Comparison of ENCODE assay signal across 19 cellular contexts in the genomic region with DNA sequence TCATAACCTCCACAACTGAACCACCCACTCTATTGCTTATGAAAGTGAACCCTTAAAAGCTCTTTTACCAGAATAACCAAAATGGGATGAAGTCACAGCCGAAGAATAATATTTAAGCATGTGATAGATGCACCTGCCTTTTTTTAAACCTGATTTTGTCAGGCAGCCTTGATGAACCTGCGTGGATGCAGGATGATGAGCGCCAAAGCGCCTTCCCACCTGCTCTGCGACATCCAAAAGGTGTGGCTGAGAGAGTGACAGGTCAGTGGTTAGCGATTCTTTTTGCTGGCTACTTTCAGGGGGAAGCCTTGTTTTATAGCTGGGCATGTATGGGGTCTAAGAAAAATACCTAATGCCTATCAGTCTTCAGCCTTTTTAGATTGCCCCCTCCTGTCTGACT.
A peak's percentile ranks its signal among the peaks of the same experiment; 100 is the strongest.
DNase-seq lines count a peak whose midpoint lies in the region; TF ChIP-seq lines count a peak whose summit lies in the region.
"Had no signal": no experiment of that assay in that cellular context is flagged by ENCODE, and none has a peak within 500 bp of the region (broad histone marks: within the 10 kb centered on the region; RNA-seq: fewer than 3 reads in every experiment).

No MANE protein-coding gene starts in this region.

- H4K20me1 ChIP-seq in osteoblast (ENCODE audit: insufficient read depth, low read length), result no peaks in the 10 kb centered on the region
- H4K20me1 ChIP-seq: BLaER1 treated with 17β-estradiol and CSF1 and Interleukin-3, amounts not matched to agents 10 nM and 100 nM had no signal

- no peaks in the 10 kb centered on the region for H3K79me2 ChIP-seq in osteoblast (ENCODE audit: insufficient read depth, low read length)

- H3K4me1 ChIP-seq in osteoblast (ENCODE audit: insufficient read depth, low read length), result peaks cover 20% of the 10 kb centered on the region
- H3K4me1 ChIP-seq: Caco-2 had no signal

- TF ChIP-seq CTCF in osteoblast (IDR thresholded peaks at IDR 0.05; ENCODE audit: extremely low read depth, low read depth, low read length), result no peak

- H3K27me3 ChIP-seq in osteoblast (ENCODE audit: insufficient read depth, low read length), result no peaks in the 10 kb centered on the region
- H3K27me3 ChIP-seq: BLaER1 treated with 17β-estradiol and CSF1 and Interleukin-3, amounts not matched to agents 10 nM and 100 nM had no signal

- no peak overlapping the region for H3K4me3 ChIP-seq in osteoblast (ENCODE audit: insufficient read depth, low read length)
- H3K4me3 ChIP-seq: A549; BLaER1 treated with 17β-estradiol and CSF1 and Interleukin-3, amounts not matched to agents 10 nM and 100 nM; GM12878 had no signal

- H2AFZ ChIP-seq in osteoblast (ENCODE audit: low read length), result no peak overlapping the region

- peaks cover 48% of the 10 kb centered on the region for H3K36me3 ChIP-seq in osteoblast (ENCODE audit: insufficient read depth, low read length)
- H3K36me3 ChIP-seq: BLaER1 treated with 17β-estradiol and CSF1 and Interleukin-3, amounts not matched to agents 10 nM and 100 nM had no signal

- no peaks in the 10 kb centered on the region for H3K9me3 ChIP-seq in osteoblast (ENCODE audit: low read depth, low read length)
- H3K9me3 ChIP-seq: A549; BLaER1 treated with 17β-estradiol and CSF1 and Interleukin-3, amounts not matched to agents 10 nM and 100 nM; Caco-2 had no signal

- no peak overlapping the region for H3K27ac ChIP-seq in osteoblast (ENCODE audit: low read depth, low read length)
- H3K27ac ChIP-seq: 22Rv1; A549; BLaER1 treated with 17β-estradiol and CSF1 and Interleukin-3, amounts not matched to agents 10 nM and 100 nM; C4-2B had no signal

- DNase-seq in NCI-H748 (lab: John Stamatoyannopoulos, UW; ENCODE audit: unreplicated experiment) (peak; percentile 9), NCI-H748 treated with DMSO at 0.1 percent for 48 hours (lab: John Stamatoyannopoulos, UW) (no peak), osteoblast (ENCODE audit: insufficient read length, low spot score, missing footprints) (peak; percentile 42), DMS153 treated with DMSO at 0.1 percent for 48 hours (lab: John Stamatoyannopoulos, UW; ENCODE audit: unreplicated experiment) (no peak), cerebellar nuclear complex (lab: John Stamatoyannopoulos, UW) (no peak)
- DNase-seq: AML-193; Caco-2; Calu3; CD4-positive, alpha-beta T cell; DMS53; DMS79; DND-41; EL; GDM1 had no signal

- H3K4me2 ChIP-seq in osteoblast (ENCODE audit: insufficient read depth, low read length), result no peak overlapping the region
- H3K4me2 ChIP-seq: A549; BLaER1 treated with 17β-estradiol and CSF1 and Interleukin-3, amounts not matched to agents 10 nM and 100 nM had no signal

Comparison
In these comparisons a context has a peak if more than half of its experiments do, and no peak if none do; other contexts are left out.
1. DNase-seq: peak in NCI-H748 (single experiment) and osteoblast (single experiment); none in NCI-H748 treated with DMSO at 0.1 percent for 48 hours (single experiment), DMS153 treated with DMSO at 0.1 percent for 48 hours (single experiment) and cerebellar nuclear complex (0 of 2).